Comparison of ENCODE assay signal across 13 cellular contexts in genomic region chr2:128092656-128093055, GRCh38. TPM values are rescaled to one million over a fixed set of nuclear protein-coding genes. Genes with fewer than 3 reads are reported as not detected.
DNase-seq lines count a peak whose midpoint lies in the region; ATAC-seq and TF ChIP-seq lines count a peak whose summit lies in the region.
"Had no signal": no experiment of that assay in that cellular context is flagged by ENCODE, and none has a peak within 500 bp of the region (broad histone marks: within the 10 kb centered on the region; RNA-seq: fewer than 3 reads in every experiment).

No MANE protein-coding gene starts in this region.

- H4K20me1 ChIP-seq in OCI-LY7 (ENCODE audit: insufficient read depth, low read length) (peaks cover 17% of the 10 kb centered on the region), osteoblast (ENCODE audit: insufficient read depth, low read length) (peaks cover 6% of the 10 kb centered on the region)

- H2AFZ ChIP-seq in OCI-LY7 (ENCODE audit: low read length) = no peak overlapping the region
- H2AFZ ChIP-seq in osteoblast (ENCODE audit: low read length) = no peak overlapping the region

- H3K9me3 ChIP-seq in OCI-LY7 (ENCODE audit: low read length) (no peaks in the 10 kb centered on the region), osteoblast (ENCODE audit: low read depth, low read length) (no peaks in the 10 kb centered on the region), right atrium auricular region (no peaks in the 10 kb centered on the region)

- no peak for ATAC-seq in central memory CD8-positive, alpha-beta T cell (replicated peaks; ENCODE audit: extremely low read depth, poor library complexity, severe bottlenecking)
- ATAC-seq: sciatic nerve had no signal

- H3K9me3 Mint-ChIP-seq in activated CD4-positive, alpha-beta T cell treated with anti-CD3 and anti-CD28 coated beads, Interleukin-2, amount 10 ng/mL, durations not matched to agents 7 days and 5 days = no peaks in the 10 kb centered on the region
- no peaks in the 10 kb centered on the region for H3K9me3 Mint-ChIP-seq in central memory CD8-positive, alpha-beta T cell

- H3K27me3 Mint-ChIP-seq in activated CD4-positive, alpha-beta T cell treated with anti-CD3 and anti-CD28 coated beads, Interleukin-2, amount 10 ng/mL, durations not matched to agents 7 days and 5 days = no peaks in the 10 kb centered on the region
- no peaks in the 10 kb centered on the region for H3K27me3 Mint-ChIP-seq in central memory CD8-positive, alpha-beta T cell

- H3K4me3 Mint-ChIP-seq in activated CD4-positive, alpha-beta T cell treated with anti-CD3 and anti-CD28 coated beads, Interleukin-2, amount 10 ng/mL, durations not matched to agents 7 days and 5 days = peak overlapping the region; percentile 83
- peak overlapping the region; percentile 97 for H3K4me3 Mint-ChIP-seq in central memory CD8-positive, alpha-beta T cell

- peak overlapping the region; percentile 97 for H3K27ac Mint-ChIP-seq in activated CD4-positive, alpha-beta T cell treated with anti-CD3 and anti-CD28 coated beads, Interleukin-2, amount 10 ng/mL, durations not matched to agents 7 days and 5 days
- peak overlapping the region; percentile 92 for H3K27ac Mint-ChIP-seq in central memory CD8-positive, alpha-beta T cell (ENCODE audit: low read depth)

- H3K9me2 ChIP-seq in OCI-LY7 (ENCODE audit: insufficient read depth, low read length) = no peaks in the 10 kb centered on the region

- H3K4me1 ChIP-seq in OCI-LY7 (ENCODE audit: insufficient read depth, low read length, poor library complexity, severe bottlenecking) = peaks cover 34% of the 10 kb centered on the region
- H3K4me1 ChIP-seq in osteoblast (ENCODE audit: insufficient read depth, low read length) = no peaks in the 10 kb centered on the region
- H3K4me1 ChIP-seq in right atrium auricular region = peaks cover 0 to 11% of the 10 kb centered on the region in 2 donors

- TF ChIP-seq CTCF in OCI-LY7 (conservative IDR thresholded peaks at IDR 0.05; ENCODE audit: low read length) (no peak), osteoblast (IDR thresholded peaks at IDR 0.05; ENCODE audit: extremely low read depth, low read depth, low read length) (no peak), right atrium auricular region (IDR thresholded peaks at IDR 0.05) (no peak)

- H3K36me3 ChIP-seq in OCI-LY7 (ENCODE audit: insufficient read depth, low read length) (peaks cover 34% of the 10 kb centered on the region), osteoblast (ENCODE audit: insufficient read depth, low read length) (no peaks in the 10 kb centered on the region), right atrium auricular region (peaks cover 3% of the 10 kb centered on the region)
- H3K36me3 ChIP-seq: cardiac muscle cell had no signal

- H3K27ac ChIP-seq in OCI-LY7 (ENCODE audit: low read depth, low read length, poor library complexity, severe bottlenecking) = no peak overlapping the region
- no peak overlapping the region for H3K27ac ChIP-seq in osteoblast (ENCODE audit: low read depth, low read length)
- no peak overlapping the region for H3K27ac ChIP-seq in right atrium auricular region
- H3K27ac ChIP-seq: cardiac muscle cell had no signal

- POLR2A ChIA-PET in activated CD4-positive, alpha-beta T cell treated with anti-CD3 and anti-CD28 coated beads, Interleukin-2, amount 10 ng/mL, durations not matched to agents 7 days and 5 days (lab: Charles Lee) = no interaction called here
- POLR2A ChIA-PET in OCI-LY7 (lab: Charles Lee) = interaction anchor here (1.8 to 4.4 kb wide), 2 partner anchors 10 to 31 kb away, joined by 5 to 44 read pairs; no protein-coding TSS in a partner anchor

- H3K4me3 ChIP-seq in OCI-LY7 (ENCODE audit: low read depth, low read length, poor library complexity, severe bottlenecking) = peak overlapping the region; percentile 95
- H3K4me3 ChIP-seq in osteoblast (ENCODE audit: insufficient read depth, low read length) = no peak overlapping the region
- H3K4me3 ChIP-seq in right atrium auricular region = no peak overlapping the region

- no TSS peak for BruUV-seq in OCI-LY7 (replicated peaks; lab: Mats Ljungman, UMichigan)

- peaks cover 48% of the 10 kb centered on the region for H3K4me1 Mint-ChIP-seq in activated CD4-positive, alpha-beta T cell treated with anti-CD3 and anti-CD28 coated beads, Interleukin-2, amount 10 ng/mL, durations not matched to agents 7 days and 5 days
- peaks cover 39% of the 10 kb centered on the region for H3K4me1 Mint-ChIP-seq in central memory CD8-positive, alpha-beta T cell

- CTCF ChIA-PET in activated CD4-positive, alpha-beta T cell treated with anti-CD3 and anti-CD28 coated beads, Interleukin-2, amount 10 ng/mL, durations not matched to agents 7 days and 5 days (lab: Charles Lee) = interaction anchor here (1.1 to 1.3 kb wide), 2 partner anchors 19 to 235 kb away, joined by 3 to 4 read pairs; partner anchors contain the start of gene POLR2D
- CTCF ChIA-PET in OCI-LY7 (lab: Charles Lee; ENCODE audit: unreplicated experiment) = no interaction called here

- H3K79me2 ChIP-seq in OCI-LY7 (ENCODE audit: insufficient read depth, low read depth, low read length) (peaks cover 58% of the 10 kb centered on the region), osteoblast (ENCODE audit: insufficient read depth, low read length) (peaks cover 64% of the 10 kb centered on the region)

- H3K4me2 ChIP-seq in OCI-LY7 (ENCODE audit: low read length) (peak overlapping the region; percentile 89), osteoblast (ENCODE audit: insufficient read depth, low read length) (peak overlapping the region; percentile 86)

- intact Hi-C loops in OCI-LY7 (cut with micrococcal nuclease; ENCODE audit: unreplicated experiment) (no loop called here), posterior cingulate gyrus (cut with DNase I) (loop anchor here (10.0 kb wide), 2 partner anchors 208 to 388 kb away; partner anchors contain the start of genes AMMECR1L and SFT2D3)

- peaks cover 9% of the 10 kb centered on the region for H3K36me3 Mint-ChIP-seq in activated CD4-positive, alpha-beta T cell treated with anti-CD3 and anti-CD28 coated beads, Interleukin-2, amount 10 ng/mL, durations not matched to agents 7 days and 5 days (ENCODE audit: low read depth)
- H3K36me3 Mint-ChIP-seq in central memory CD8-positive, alpha-beta T cell (ENCODE audit: insufficient read depth) = peaks cover 23% of the 10 kb centered on the region

- H3K27me3 ChIP-seq in osteoblast (ENCODE audit: insufficient read depth, low read length) (no peaks in the 10 kb centered on the region), right atrium auricular region (no peaks in the 10 kb centered on the region)
- H3K27me3 ChIP-seq: cardiac muscle cell had no signal

- DNase-seq in activated CD4-positive, alpha-beta T cell treated with anti-CD3 and anti-CD28 coated beads, Interleukin-2, amount 10 ng/mL, durations not matched to agents 7 days and 5 days = no peak
- DNase-seq in activated CD4-positive, alpha-beta T cell treated with anti-CD3 and anti-CD28 coated beads, Interleukin-2, amount 50 U/mL, for 4 hours = no peak
- DNase-seq in OCI-LY7 (ENCODE audit: low spot score) = no peak
- no peak for DNase-seq in central memory CD8-positive, alpha-beta T cell (ENCODE audit: low spot score in 2 of 2)
- DNase-seq in osteoblast (ENCODE audit: insufficient read length, low spot score, missing footprints) = no peak
- DNase-seq in right atrium auricular region (ENCODE audit: low spot score) = no peak
- DNase-seq in HuH-7.5 (ENCODE audit: low spot score) = no peak
- no peak for DNase-seq in posterior cingulate gyrus
- DNase-seq: ACHN, GF-D8, NCI-H187 treated with DMSO at 0.1 percent for 48 hours had no signal

RNA-seq across cellular contexts. Expression of gene UGGT1, which starts 1.7 kb away (rescaled TPM):
- 10 to 100 TPM; 64.3 to 70.7 TPM for total RNA-seq in activated CD4-positive, alpha-beta T cell treated with anti-CD3 and anti-CD28 coated beads, Interleukin-2, amount 10 ng/mL, durations not matched to agents 7 days and 5 days
- 33.2 and 39.7 TPM in 2 replicates for total RNA-seq in OCI-LY7 (2014; rRNA removed; shearing (Covaris generic))
- 59.1 and 59.5 TPM in 2 replicates for total RNA-seq in OCI-LY7 (2022)
- total RNA-seq in osteoblast = 67.8 and 80.0 TPM in 2 replicates
- 10 to 100 TPM; 33.5 to 47.2 TPM for total RNA-seq in right atrium auricular region
